In the genomic region with DNA sequence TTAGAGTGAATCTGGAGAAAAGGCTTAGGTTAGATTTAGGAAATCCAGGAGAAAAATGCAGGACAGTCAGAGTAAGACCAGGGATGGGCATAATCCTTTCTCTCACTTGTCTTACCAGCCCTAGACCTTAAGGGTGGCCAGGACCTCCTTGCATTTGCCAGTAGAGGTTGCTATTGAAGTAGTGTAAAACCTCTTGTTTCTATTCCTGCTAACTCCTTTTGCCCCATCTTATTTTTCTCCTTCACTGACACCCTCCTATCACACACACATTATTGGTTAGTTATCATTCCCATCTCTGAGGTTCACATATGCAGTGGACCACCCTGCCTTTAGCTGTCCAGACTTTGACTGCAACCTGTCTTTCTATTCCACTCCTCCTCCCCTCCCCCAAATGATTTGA, we compare ENCODE assay signal across 8 cellular contexts.
DNase-seq lines count a peak whose midpoint lies in the region; ATAC-seq and TF ChIP-seq lines count a peak whose summit lies in the region.

No MANE protein-coding gene starts in this region.

- peak; percentile 66 for DNase-seq in EH (ENCODE audit: low read depth)
- peak; percentile 26 for DNase-seq in NAMALWA (ENCODE audit: low spot score)
- DNase-seq in effector memory CD8-positive, alpha-beta T cell: no peak
- DNase-seq in osteocyte (ENCODE audit: extremely low spot score, unreplicated experiment): no peak
- DNase-seq in SHP77 treated with DMSO at 0.1 percent for 48 hours (lab: John Stamatoyannopoulos, UW): no peak
- DNase-seq in SKM-1 (lab: John Stamatoyannopoulos, UW; ENCODE audit: unreplicated experiment): no peak
- DNase-seq in HEK293T (ENCODE audit: extremely low spot score): no peak

- no peak for ATAC-seq in effector memory CD8-positive, alpha-beta T cell (replicated peaks)
- no peak for ATAC-seq in GM19395 (IDR thresholded peaks at IDR 0.05; ENCODE audit: unreplicated experiment)

- peak overlapping the region; percentile 7 to 61 for H3K27ac Mint-ChIP-seq in effector memory CD8-positive, alpha-beta T cell
- H3K27ac Mint-ChIP-seq in osteocyte (ENCODE audit: unreplicated experiment): peak overlapping the region; percentile 95

- POLR2A ChIA-PET in HEK293T (lab: Yijun Ruan, JAX): no interaction called here

- peaks cover 0 to 5% of the 10 kb centered on the region in 2 donors for H3K4me1 Mint-ChIP-seq in effector memory CD8-positive, alpha-beta T cell (ENCODE audit: low read depth in 2 of 2)
- H3K4me1 Mint-ChIP-seq in osteocyte (ENCODE audit: unreplicated experiment): peaks cover 78% of the 10 kb centered on the region

- TF ChIP-seq CTCF in osteocyte (IDR thresholded peaks at IDR 0.05): peak; percentile 51

- H3K4me3 Mint-ChIP-seq in effector memory CD8-positive, alpha-beta T cell: no peak overlapping the region
- H3K4me3 Mint-ChIP-seq in osteocyte (ENCODE audit: unreplicated experiment): no peak overlapping the region

- H3K36me3 Mint-ChIP-seq in effector memory CD8-positive, alpha-beta T cell (ENCODE audit: insufficient read depth): no peaks in the 10 kb centered on the region
- H3K36me3 Mint-ChIP-seq in osteocyte (ENCODE audit: unreplicated experiment): peaks cover 10% of the 10 kb centered on the region

- CTCF ChIA-PET in HEK293T (lab: Yijun Ruan, JAX): interaction anchor here (0.5 to 1.5 kb wide), 2 partner anchors 58 to 74 kb away, joined by 3 to 4 read pairs; no protein-coding TSS in a partner anchor

- H3K27me3 Mint-ChIP-seq in effector memory CD8-positive, alpha-beta T cell: no peaks in the 10 kb centered on the region
- no peaks in the 10 kb centered on the region for H3K27me3 Mint-ChIP-seq in osteocyte (ENCODE audit: unreplicated experiment)

- no peaks in the 10 kb centered on the region for H3K9me3 Mint-ChIP-seq in effector memory CD8-positive, alpha-beta T cell
- H3K9me3 Mint-ChIP-seq in osteocyte (ENCODE audit: unreplicated experiment): no peaks in the 10 kb centered on the region

TF ChIP-seq in HEK293T, 16 proteins besides CTCF, POLR2A, EP300 and RAD21:
- TF ChIP-seq LEF1 (IDR thresholded peaks at IDR 0.05; ENCODE audit: borderline replicate concordance): no peak
- TF ChIP-seq L3MBTL2 (conservative IDR thresholded peaks at IDR 0.05): no peak
- no peak for TF ChIP-seq ELF4 (IDR thresholded peaks at IDR 0.05)
- no peak for TF ChIP-seq SP1 (IDR thresholded peaks at IDR 0.05)
- TF ChIP-seq CTBP1 (IDR thresholded peaks at IDR 0.05; ENCODE audit: borderline replicate concordance): no peak
- no peak for TF ChIP-seq FOXA1 (IDR thresholded peaks at IDR 0.05)
- TF ChIP-seq HDGF (IDR thresholded peaks at IDR 0.05; ENCODE audit: borderline replicate concordance): no peak
- no peak for TF ChIP-seq SUZ12 (IDR thresholded peaks at IDR 0.05)
- no peak for TF ChIP-seq ARNT (IDR thresholded peaks at IDR 0.05)
- TF ChIP-seq NFRKB (IDR thresholded peaks at IDR 0.05): no peak
- TF ChIP-seq, protein P1, sequence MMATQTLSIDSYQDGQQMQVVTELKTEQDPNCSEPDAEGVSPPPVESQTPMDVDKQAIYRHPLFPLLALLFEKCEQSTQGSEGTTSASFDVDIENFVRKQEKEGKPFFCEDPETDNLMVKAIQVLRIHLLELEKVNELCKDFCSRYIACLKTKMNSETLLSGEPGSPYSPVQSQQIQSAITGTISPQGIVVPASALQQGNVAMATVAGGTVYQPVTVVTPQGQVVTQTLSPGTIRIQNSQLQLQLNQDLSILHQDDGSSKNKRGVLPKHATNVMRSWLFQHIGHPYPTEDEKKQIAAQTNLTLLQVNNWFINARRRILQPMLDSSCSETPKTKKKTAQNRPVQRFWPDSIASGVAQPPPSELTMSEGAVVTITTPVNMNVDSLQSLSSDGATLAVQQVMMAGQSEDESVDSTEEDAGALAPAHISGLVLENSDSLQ (IDR thresholded peaks at IDR 0.05): no peak
- no peak for TF ChIP-seq FOXM1 (IDR thresholded peaks at IDR 0.05; ENCODE audit: borderline replicate concordance)
- TF ChIP-seq FOXK2 (IDR thresholded peaks at IDR 0.05): no peak
- no peak for TF ChIP-seq ZNF384 (IDR thresholded peaks at IDR 0.05)
- TF ChIP-seq TARDBP (IDR thresholded peaks at IDR 0.05): no peak
- TF ChIP-seq BHLHE40 (IDR thresholded peaks at IDR 0.05; ENCODE audit: borderline replicate concordance): no peak

Comparison
In these comparisons a context has a peak if more than half of its experiments do, and no peak if none do; other contexts are left out.
1. DNase-seq: peak in EH (single experiment) and NAMALWA (single experiment); none in effector memory CD8-positive, alpha-beta T cell (0 of 3), osteocyte (single experiment), SHP77 treated with DMSO at 0.1 percent for 48 hours (single experiment), SKM-1 (single experiment) and HEK293T (single experiment).